ENCODE assay signal across 18 cellular contexts in the genomic region with DNA sequence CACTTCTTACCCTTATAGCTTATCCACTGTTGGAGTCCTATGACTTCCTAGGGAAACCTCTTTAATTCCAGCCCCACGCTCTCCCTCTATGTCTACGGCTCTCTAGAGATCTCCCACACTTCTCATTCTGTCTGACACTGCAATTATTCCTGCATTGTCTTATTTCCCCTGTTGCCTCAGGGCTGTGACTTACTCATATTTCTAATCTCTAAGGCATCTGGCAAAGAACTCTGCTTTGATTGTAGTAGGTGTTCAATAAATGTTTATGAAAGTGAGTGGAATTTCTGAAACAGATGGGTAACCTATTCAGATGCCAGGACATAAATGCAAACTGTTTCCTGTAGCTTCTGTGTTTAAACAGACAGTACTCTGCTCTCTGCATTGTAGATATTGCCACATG.
DNase-seq lines count a peak whose midpoint lies in the region; ATAC-seq and TF ChIP-seq lines count a peak whose summit lies in the region.
"Had no signal": no experiment of that assay in that cellular context is flagged by ENCODE, and none has a peak within 500 bp of the region (broad histone marks: within the 10 kb centered on the region; RNA-seq: fewer than 3 reads in every experiment).

No MANE protein-coding gene starts in this region.

- no peak overlapping the region for H4K91ac ChIP-seq in trophoblast cell (ENCODE audit: low read depth, low read length)

- no TSS peak for BruUV-seq in A673 (replicated peaks; lab: Mats Ljungman, UMichigan)
- no TSS peak for BruUV-seq in mammary epithelial cell (replicated peaks; lab: Mats Ljungman, UMichigan)

- DNase-seq in A673 (ENCODE audit: low spot score) (peak; percentile 87), M059J (ENCODE audit: low read depth) (peak; percentile 5), mammary epithelial cell (peak; percentile 61), trophoblast cell (peak; percentile 14 to 60), psoas muscle (no peak)
- DNase-seq: IMR-90; NCI-H187; NCI-H2107; NCI-H2227 treated with DMSO at 0.1 percent for 48 hours; NCI-H510A; NCI-H774; NK-92 treated with Interleukin-12 subunit alpha and Interleukin-12 subunit beta, amount 100 ng/mL, for 24 hours had no signal

- no peak for TF ChIP-seq CTCF in A673 (conservative IDR thresholded peaks at IDR 0.05; ENCODE audit: low read depth, low read length)
- no peak for TF ChIP-seq CTCF in mammary epithelial cell (conservative IDR thresholded peaks at IDR 0.05 in 1 of 2, IDR thresholded peaks at IDR 0.05 in 1 of 2; ENCODE audit: extremely low read depth in 1 of 2, insufficient read depth in 1 of 2, low read depth in 1 of 2, low read length in 2 of 2)
- TF ChIP-seq CTCF in psoas muscle (IDR thresholded peaks at IDR 0.05) = no peak

- no peaks in the 10 kb centered on the region for H3K79me1 ChIP-seq in trophoblast cell (ENCODE audit: low read length)

- no peak overlapping the region for H2BK5ac ChIP-seq in trophoblast cell (ENCODE audit: low read depth, low read length, poor library complexity)

- H3K14ac ChIP-seq in trophoblast cell (ENCODE audit: low read length) = no peak overlapping the region

- no peaks in the 10 kb centered on the region for H4K20me1 ChIP-seq in mammary epithelial cell (ENCODE audit: insufficient read depth, low read length)

- no peak overlapping the region for H2BK120ac ChIP-seq in trophoblast cell (ENCODE audit: insufficient read depth, low read length, poor library complexity)

- H3K4me3 ChIP-seq in A673 (ENCODE audit: low read depth, low read length, poor library complexity, severe bottlenecking) (no peak overlapping the region), mammary epithelial cell (replicated peaks in 1 of 3; ENCODE audit: insufficient read depth in 1 of 3, low read depth in 2 of 3, low read length in 3 of 3) (no peak overlapping the region), trophoblast cell (ENCODE audit: low read depth, low read length) (no peak overlapping the region), psoas muscle (no peak overlapping the region)
- H3K4me3 ChIP-seq: HAP-1 had no signal

- H3K79me2 ChIP-seq in mammary epithelial cell (ENCODE audit: insufficient read depth, low read length) = no peaks in the 10 kb centered on the region
- H3K79me2 ChIP-seq in trophoblast cell (ENCODE audit: control insufficient read depth, insufficient read depth, low read length, poor library complexity) = no peaks in the 10 kb centered on the region

- no peak overlapping the region for H3K18ac ChIP-seq in trophoblast cell (ENCODE audit: low read length)

- H2AFZ ChIP-seq in mammary epithelial cell (ENCODE audit: low read depth, low read length) (peak overlapping the region; percentile 63), trophoblast cell (ENCODE audit: insufficient read depth, low read length, poor library complexity) (no peak overlapping the region)

- no peaks in the 10 kb centered on the region for H3K27me3 ChIP-seq in A673 (replicated peaks; ENCODE audit: insufficient read depth, low read depth, low read length, poor library complexity)
- H3K27me3 ChIP-seq in mammary epithelial cell (ENCODE audit: insufficient read depth, low read length) = no peaks in the 10 kb centered on the region
- no peaks in the 10 kb centered on the region for H3K27me3 ChIP-seq in trophoblast cell (ENCODE audit: insufficient read depth, low read length)
- no peaks in the 10 kb centered on the region for H3K27me3 ChIP-seq in psoas muscle (ENCODE audit: insufficient read depth in 3 of 3, low read length in 2 of 3)

- H3K9me3 ChIP-seq in A673 (ENCODE audit: low read depth, low read length, poor library complexity, severe bottlenecking) (peaks cover 13% of the 10 kb centered on the region), mammary epithelial cell (replicated peaks; ENCODE audit: insufficient read depth, low read length) (no peaks in the 10 kb centered on the region), trophoblast cell (ENCODE audit: insufficient read depth, low read depth, low read length) (no peaks in the 10 kb centered on the region), psoas muscle (no peaks in the 10 kb centered on the region)
- H3K9me3 ChIP-seq: HAP-1 had no signal

- 35% methylated on average over 2 of the region's 2 CpGs for WGBS in mammary epithelial cell (ENCODE audit: low coverage, missing lambda C conversion rate)
- WGBS in trophoblast cell (ENCODE audit: extremely low coverage, insufficient coverage, insufficient read length) = no CpG with 5 or more reads among the region's 2 CpGs
- WGBS in psoas muscle, 3 donors = 43 to 53% (median 51%) methylated on average over 2 of the region's 2 CpGs

- peaks cover 48% of the 10 kb centered on the region for H3K4me1 ChIP-seq in A673 (ENCODE audit: insufficient read depth, low read length, poor library complexity, severe bottlenecking)
- peaks cover 5% of the 10 kb centered on the region for H3K4me1 ChIP-seq in mammary epithelial cell (ENCODE audit: insufficient read depth, low read length)
- no peaks in the 10 kb centered on the region for H3K4me1 ChIP-seq in trophoblast cell (ENCODE audit: control insufficient read depth in 1 of 2, insufficient read depth in 2 of 2, low read length in 2 of 2)
- H3K4me1 ChIP-seq in psoas muscle = no peaks in the 10 kb centered on the region

- no peak overlapping the region for H2AK5ac ChIP-seq in trophoblast cell (ENCODE audit: low read length)

- POLR2A ChIA-PET in A673 (lab: Charles Lee; ENCODE audit: low non-redundant PET) = no interaction called here

- H3K36me3 ChIP-seq in A673 (ENCODE audit: insufficient read depth, low read length, poor library complexity, severe bottlenecking) = no peaks in the 10 kb centered on the region
- H3K36me3 ChIP-seq in mammary epithelial cell (ENCODE audit: insufficient read depth, low read length) = no peaks in the 10 kb centered on the region
- H3K36me3 ChIP-seq in trophoblast cell (ENCODE audit: control insufficient read depth in 1 of 2, insufficient read depth in 2 of 2, low read length in 2 of 2) = no peaks in the 10 kb centered on the region
- no peaks in the 10 kb centered on the region for H3K36me3 ChIP-seq in psoas muscle (ENCODE audit: insufficient read depth in 1 of 2, low read depth in 1 of 2)
- H3K36me3 ChIP-seq: HAP-1 had no signal

- H3K9ac ChIP-seq in mammary epithelial cell (ENCODE audit: insufficient read depth, low read length) (no peak overlapping the region), trophoblast cell (ENCODE audit: low read length) (no peak overlapping the region)
- H3K9ac ChIP-seq: KMS-11 had no signal

- intact Hi-C loops in A673 (cut with micrococcal nuclease; ENCODE audit: unreplicated experiment) (loop anchor here (10.0 kb wide), 1 partner anchor 243 kb away; a partner anchor contains a TSS), mammary epithelial cell (cut with micrococcal nuclease) (no loop called here), psoas muscle (cut with DNase I) (no loop called here)

- CTCF ChIA-PET in A673 (lab: Charles Lee) (no interaction called here), mammary epithelial cell (lab: Charles Lee; ENCODE audit: low non-redundant PET) (interaction anchor here (0.6 kb wide), 1 partner anchor 578 kb away, joined by 4 read pairs; no protein-coding TSS in a partner anchor)

- dilution Hi-C loops in mammary epithelial cell (cut with HindIII; ENCODE audit: low sequenced_read_pairs) = no loop called here

- H3K23ac ChIP-seq in trophoblast cell (ENCODE audit: low read length) = no peak overlapping the region

- H2BK12ac ChIP-seq in trophoblast cell (ENCODE audit: low read length) = no peak overlapping the region

- ATAC-seq in psoas muscle (no peak), GM19467 (IDR thresholded peaks at IDR 0.05; ENCODE audit: unreplicated experiment) (no peak), HG03378 (IDR thresholded peaks at IDR 0.05; ENCODE audit: unreplicated experiment) (no peak)
- ATAC-seq: Panc1, Right ventricle myocardium inferior had no signal

- H4K12ac ChIP-seq in trophoblast cell (ENCODE audit: low read depth, low read length) = no peak overlapping the region

- no peak overlapping the region for H4K8ac ChIP-seq in trophoblast cell (ENCODE audit: low read depth, low read length)

- H3K27ac ChIP-seq in A673 (ENCODE audit: low read depth, low read length, poor library complexity, severe bottlenecking) (peak overlapping the region; percentile 82), mammary epithelial cell (ENCODE audit: insufficient read depth, low read depth, low read length) (no peak overlapping the region), trophoblast cell (ENCODE audit: low read depth, low read length) (no peak overlapping the region), psoas muscle (no peak overlapping the region)
- H3K27ac ChIP-seq: KMS-11 had no signal

- no peak overlapping the region for H3K4ac ChIP-seq in trophoblast cell (ENCODE audit: low read depth, low read length)

- H3K4me2 ChIP-seq in mammary epithelial cell (ENCODE audit: insufficient read depth, low read depth, low read length) = no peak overlapping the region
- no peak overlapping the region for H3K4me2 ChIP-seq in trophoblast cell (ENCODE audit: low read length)
- H3K4me2 ChIP-seq: KMS-11 had no signal

- in situ Hi-C loops in mammary epithelial cell (cut with MboI; ENCODE audit: low sequenced_read_pairs in 2 of 2) = no loop called here

Comparison
In these comparisons a context has a peak if more than half of its experiments do, and no peak if none do; other contexts are left out.
1. DNase-seq: peak in A673 (single experiment), M059J (single experiment), mammary epithelial cell (single experiment) and trophoblast cell (2 of 2); none in psoas muscle (0 of 2).